Comparison of ENCODE assay signal across 1 cellular context in the genomic region with DNA sequence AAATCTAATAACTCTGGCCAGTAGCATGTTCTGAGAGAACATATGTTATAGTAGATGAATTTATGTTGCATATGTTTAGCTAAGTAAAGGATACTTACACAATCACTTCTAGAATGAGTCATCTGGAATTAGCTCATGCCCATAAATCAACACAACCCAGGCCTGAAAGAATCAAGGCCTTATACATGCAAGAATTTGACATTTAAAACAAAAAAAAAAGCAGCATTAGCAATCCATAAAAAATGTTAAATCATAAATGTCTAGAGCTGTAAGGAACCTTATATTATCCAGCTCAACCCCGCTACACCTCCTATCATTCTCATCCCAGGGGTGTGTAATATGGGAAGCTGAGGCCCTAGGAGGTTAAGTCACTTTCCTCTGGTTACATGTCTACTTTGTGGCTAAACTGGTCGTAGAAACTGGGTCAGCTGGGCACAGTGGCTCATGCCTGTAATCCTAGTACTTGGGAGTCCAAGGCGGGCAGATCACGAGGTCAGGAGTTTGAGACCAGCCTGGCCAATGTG.
A peak's percentile ranks its signal among the peaks of the same experiment; 100 is the strongest.
TF ChIP-seq lines count a peak whose summit lies in the region.

No MANE protein-coding gene starts in this region.

TF ChIP-seq in HEK293, 187 proteins besides CTCF, POLR2A, EP300 and RAD21 (continued from another document and continues in another):
- TF ChIP-seq, protein P1, sequence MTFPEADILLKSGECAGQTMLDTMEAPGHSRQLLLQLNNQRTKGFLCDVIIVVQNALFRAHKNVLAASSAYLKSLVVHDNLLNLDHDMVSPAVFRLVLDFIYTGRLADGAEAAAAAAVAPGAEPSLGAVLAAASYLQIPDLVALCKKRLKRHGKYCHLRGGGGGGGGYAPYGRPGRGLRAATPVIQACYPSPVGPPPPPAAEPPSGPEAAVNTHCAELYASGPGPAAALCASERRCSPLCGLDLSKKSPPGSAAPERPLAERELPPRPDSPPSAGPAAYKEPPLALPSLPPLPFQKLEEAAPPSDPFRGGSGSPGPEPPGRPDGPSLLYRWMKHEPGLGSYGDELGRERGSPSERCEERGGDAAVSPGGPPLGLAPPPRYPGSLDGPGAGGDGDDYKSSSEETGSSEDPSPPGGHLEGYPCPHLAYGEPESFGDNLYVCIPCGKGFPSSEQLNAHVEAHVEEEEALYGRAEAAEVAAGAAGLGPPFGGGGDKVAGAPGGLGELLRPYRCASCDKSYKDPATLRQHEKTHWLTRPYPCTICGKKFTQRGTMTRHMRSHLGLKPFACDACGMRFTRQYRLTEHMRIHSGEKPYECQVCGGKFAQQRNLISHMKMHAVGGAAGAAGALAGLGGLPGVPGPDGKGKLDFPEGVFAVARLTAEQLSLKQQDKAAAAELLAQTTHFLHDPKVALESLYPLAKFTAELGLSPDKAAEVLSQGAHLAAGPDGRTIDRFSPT (tag by site-specific recombination; IDR thresholded peaks at IDR 0.05) = peak; percentile 81
- no peak for TF ChIP-seq FEZF1 (tag by site-specific recombination; IDR thresholded peaks at IDR 0.05)
- TF ChIP-seq ZNF223 (tag by site-specific recombination; IDR thresholded peaks at IDR 0.05) = no peak
- no peak for TF ChIP-seq ZNF792 (tag by site-specific recombination; IDR thresholded peaks at IDR 0.05)
- peak; percentile 57 for TF ChIP-seq WT1 (tag by site-specific recombination; IDR thresholded peaks at IDR 0.05)
- TF ChIP-seq ZNF776 (tag by site-specific recombination; IDR thresholded peaks at IDR 0.05; ENCODE audit: borderline replicate concordance) = no peak
- TF ChIP-seq ZNF529 (tag by site-specific recombination; IDR thresholded peaks at IDR 0.05; ENCODE audit: insufficient replicate concordance) = no peak
- no peak for TF ChIP-seq ZFP3 (tag by site-specific recombination; IDR thresholded peaks at IDR 0.05; ENCODE audit: low read depth)
- no peak for TF ChIP-seq KLF16 (tag by site-specific recombination; IDR thresholded peaks at IDR 0.05)
- TF ChIP-seq ZNF2 (tag by site-specific recombination; IDR thresholded peaks at IDR 0.05) = peak; percentile 66; the same call in 1 of the 2 replicates
- no peak for TF ChIP-seq ZNF624 (tag by site-specific recombination; IDR thresholded peaks at IDR 0.05)
- no peak for TF ChIP-seq ZNF23 (tag by site-specific recombination; IDR thresholded peaks at IDR 0.05; ENCODE audit: borderline replicate concordance)
- TF ChIP-seq TRIM28 (IDR thresholded peaks at IDR 0.05; ENCODE audit: borderline replicate concordance, low read length) = no peak
- TF ChIP-seq ZFP69B (tag by site-specific recombination; IDR thresholded peaks at IDR 0.05) = peak; percentile 40; the same call in 1 of the 2 replicates
- peak; percentile 37; the same call in 1 of the 2 replicates for TF ChIP-seq ZNF394 (tag by site-specific recombination; IDR thresholded peaks at IDR 0.05; ENCODE audit: borderline replicate concordance)
- TF ChIP-seq, protein P2, sequence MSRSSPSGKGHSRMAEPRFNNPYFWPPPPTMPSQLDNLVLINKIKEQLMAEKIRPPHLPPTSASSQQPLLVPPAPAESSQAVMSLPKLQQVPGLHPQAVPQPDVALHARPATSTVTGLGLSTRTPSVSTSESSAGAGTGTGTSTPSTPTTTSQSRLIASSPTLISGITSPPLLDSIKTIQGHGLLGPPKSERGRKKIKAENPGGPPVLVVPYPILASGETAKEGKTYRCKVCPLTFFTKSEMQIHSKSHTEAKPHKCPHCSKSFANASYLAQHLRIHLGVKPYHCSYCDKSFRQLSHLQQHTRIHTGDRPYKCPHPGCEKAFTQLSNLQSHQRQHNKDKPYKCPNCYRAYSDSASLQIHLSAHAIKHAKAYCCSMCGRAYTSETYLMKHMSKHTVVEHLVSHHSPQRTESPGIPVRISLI (tag by site-specific recombination; IDR thresholded peaks at IDR 0.05) = peak; percentile 94
- no peak for TF ChIP-seq PRDM1 (tag by site-specific recombination; IDR thresholded peaks at IDR 0.05)
- TF ChIP-seq GFI1B (tag by site-specific recombination; IDR thresholded peaks at IDR 0.05) = peak; percentile 68
- TF ChIP-seq ZNF777 (tag by site-specific recombination; IDR thresholded peaks at IDR 0.05; ENCODE audit: borderline replicate concordance) = no peak
- TF ChIP-seq ZNF354C (tag by site-specific recombination; IDR thresholded peaks at IDR 0.05; ENCODE audit: borderline replicate concordance, low read depth) = no peak
- peak; percentile 87 for TF ChIP-seq ZNF558 (tag by site-specific recombination; IDR thresholded peaks at IDR 0.05)
- TF ChIP-seq ZNF274 (IDR thresholded peaks at IDR 0.05; ENCODE audit: low read length) = no peak
- no peak for TF ChIP-seq ZNF274 (tag by site-specific recombination; IDR thresholded peaks at IDR 0.05; ENCODE audit: borderline replicate concordance)
- TF ChIP-seq ZNF510 (tag by site-specific recombination; IDR thresholded peaks at IDR 0.05; ENCODE audit: insufficient replicate concordance) = no peak
- TF ChIP-seq, protein P3, sequence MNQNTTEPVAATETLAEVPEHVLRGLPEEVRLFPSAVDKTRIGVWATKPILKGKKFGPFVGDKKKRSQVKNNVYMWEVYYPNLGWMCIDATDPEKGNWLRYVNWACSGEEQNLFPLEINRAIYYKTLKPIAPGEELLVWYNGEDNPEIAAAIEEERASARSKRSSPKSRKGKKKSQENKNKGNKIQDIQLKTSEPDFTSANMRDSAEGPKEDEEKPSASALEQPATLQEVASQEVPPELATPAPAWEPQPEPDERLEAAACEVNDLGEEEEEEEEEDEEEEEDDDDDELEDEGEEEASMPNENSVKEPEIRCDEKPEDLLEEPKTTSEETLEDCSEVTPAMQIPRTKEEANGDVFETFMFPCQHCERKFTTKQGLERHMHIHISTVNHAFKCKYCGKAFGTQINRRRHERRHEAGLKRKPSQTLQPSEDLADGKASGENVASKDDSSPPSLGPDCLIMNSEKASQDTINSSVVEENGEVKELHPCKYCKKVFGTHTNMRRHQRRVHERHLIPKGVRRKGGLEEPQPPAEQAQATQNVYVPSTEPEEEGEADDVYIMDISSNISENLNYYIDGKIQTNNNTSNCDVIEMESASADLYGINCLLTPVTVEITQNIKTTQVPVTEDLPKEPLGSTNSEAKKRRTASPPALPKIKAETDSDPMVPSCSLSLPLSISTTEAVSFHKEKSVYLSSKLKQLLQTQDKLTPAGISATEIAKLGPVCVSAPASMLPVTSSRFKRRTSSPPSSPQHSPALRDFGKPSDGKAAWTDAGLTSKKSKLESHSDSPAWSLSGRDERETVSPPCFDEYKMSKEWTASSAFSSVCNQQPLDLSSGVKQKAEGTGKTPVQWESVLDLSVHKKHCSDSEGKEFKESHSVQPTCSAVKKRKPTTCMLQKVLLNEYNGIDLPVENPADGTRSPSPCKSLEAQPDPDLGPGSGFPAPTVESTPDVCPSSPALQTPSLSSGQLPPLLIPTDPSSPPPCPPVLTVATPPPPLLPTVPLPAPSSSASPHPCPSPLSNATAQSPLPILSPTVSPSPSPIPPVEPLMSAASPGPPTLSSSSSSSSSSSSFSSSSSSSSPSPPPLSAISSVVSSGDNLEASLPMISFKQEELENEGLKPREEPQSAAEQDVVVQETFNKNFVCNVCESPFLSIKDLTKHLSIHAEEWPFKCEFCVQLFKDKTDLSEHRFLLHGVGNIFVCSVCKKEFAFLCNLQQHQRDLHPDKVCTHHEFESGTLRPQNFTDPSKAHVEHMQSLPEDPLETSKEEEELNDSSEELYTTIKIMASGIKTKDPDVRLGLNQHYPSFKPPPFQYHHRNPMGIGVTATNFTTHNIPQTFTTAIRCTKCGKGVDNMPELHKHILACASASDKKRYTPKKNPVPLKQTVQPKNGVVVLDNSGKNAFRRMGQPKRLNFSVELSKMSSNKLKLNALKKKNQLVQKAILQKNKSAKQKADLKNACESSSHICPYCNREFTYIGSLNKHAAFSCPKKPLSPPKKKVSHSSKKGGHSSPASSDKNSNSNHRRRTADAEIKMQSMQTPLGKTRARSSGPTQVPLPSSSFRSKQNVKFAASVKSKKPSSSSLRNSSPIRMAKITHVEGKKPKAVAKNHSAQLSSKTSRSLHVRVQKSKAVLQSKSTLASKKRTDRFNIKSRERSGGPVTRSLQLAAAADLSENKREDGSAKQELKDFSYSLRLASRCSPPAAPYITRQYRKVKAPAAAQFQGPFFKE (tag by site-specific recombination; IDR thresholded peaks at IDR 0.05; ENCODE audit: borderline replicate concordance) = no peak
- no peak for TF ChIP-seq ZNF560 (tag by site-specific recombination; IDR thresholded peaks at IDR 0.05; ENCODE audit: borderline replicate concordance)
- no peak for TF ChIP-seq ZBTB20 (tag by site-specific recombination; IDR thresholded peaks at IDR 0.05)
- TF ChIP-seq, protein P4, sequence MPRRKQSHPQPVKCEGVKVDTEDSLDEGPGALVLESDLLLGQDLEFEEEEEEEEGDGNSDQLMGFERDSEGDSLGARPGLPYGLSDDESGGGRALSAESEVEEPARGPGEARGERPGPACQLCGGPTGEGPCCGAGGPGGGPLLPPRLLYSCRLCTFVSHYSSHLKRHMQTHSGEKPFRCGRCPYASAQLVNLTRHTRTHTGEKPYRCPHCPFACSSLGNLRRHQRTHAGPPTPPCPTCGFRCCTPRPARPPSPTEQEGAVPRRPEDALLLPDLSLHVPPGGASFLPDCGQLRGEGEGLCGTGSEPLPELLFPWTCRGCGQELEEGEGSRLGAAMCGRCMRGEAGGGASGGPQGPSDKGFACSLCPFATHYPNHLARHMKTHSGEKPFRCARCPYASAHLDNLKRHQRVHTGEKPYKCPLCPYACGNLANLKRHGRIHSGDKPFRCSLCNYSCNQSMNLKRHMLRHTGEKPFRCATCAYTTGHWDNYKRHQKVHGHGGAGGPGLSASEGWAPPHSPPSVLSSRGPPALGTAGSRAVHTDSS (tag by site-specific recombination; IDR thresholded peaks at IDR 0.05) = no peak
- TF ChIP-seq ZNF843 (tag by site-specific recombination; IDR thresholded peaks at IDR 0.05) = peak; percentile 67
- peak; percentile 93 for TF ChIP-seq ZNF184 (tag by site-specific recombination; IDR thresholded peaks at IDR 0.05)
- peak; percentile 47; the same call in 1 of the 2 replicates for TF ChIP-seq KLF8 (tag by site-specific recombination; IDR thresholded peaks at IDR 0.05)
- TF ChIP-seq ZNF202 (tag by site-specific recombination; IDR thresholded peaks at IDR 0.05; ENCODE audit: borderline replicate concordance) = no peak
- TF ChIP-seq ZSCAN30 (tag by site-specific recombination; IDR thresholded peaks at IDR 0.05) = peak; percentile 27; the same call in 1 of the 2 replicates
- no peak for TF ChIP-seq MYNN (tag by site-specific recombination; IDR thresholded peaks at IDR 0.05; ENCODE audit: borderline replicate concordance)
- peak; percentile 85 for TF ChIP-seq MEIS1 (CRISPR knock-in tag; IDR thresholded peaks at IDR 0.05; ENCODE audit: borderline replicate concordance)
- no peak for TF ChIP-seq ZNF555 (tag by site-specific recombination; conservative IDR thresholded peaks at IDR 0.05)
- peak; percentile 67; the same call in 1 of the 2 replicates for TF ChIP-seq KLF10 (tag by site-specific recombination; IDR thresholded peaks at IDR 0.05)
- TF ChIP-seq GLI2 (tag by site-specific recombination; IDR thresholded peaks at IDR 0.05; ENCODE audit: borderline replicate concordance, low read depth) = peak; percentile 52; the same call in 1 of the 2 replicates
- TF ChIP-seq, protein P5, sequence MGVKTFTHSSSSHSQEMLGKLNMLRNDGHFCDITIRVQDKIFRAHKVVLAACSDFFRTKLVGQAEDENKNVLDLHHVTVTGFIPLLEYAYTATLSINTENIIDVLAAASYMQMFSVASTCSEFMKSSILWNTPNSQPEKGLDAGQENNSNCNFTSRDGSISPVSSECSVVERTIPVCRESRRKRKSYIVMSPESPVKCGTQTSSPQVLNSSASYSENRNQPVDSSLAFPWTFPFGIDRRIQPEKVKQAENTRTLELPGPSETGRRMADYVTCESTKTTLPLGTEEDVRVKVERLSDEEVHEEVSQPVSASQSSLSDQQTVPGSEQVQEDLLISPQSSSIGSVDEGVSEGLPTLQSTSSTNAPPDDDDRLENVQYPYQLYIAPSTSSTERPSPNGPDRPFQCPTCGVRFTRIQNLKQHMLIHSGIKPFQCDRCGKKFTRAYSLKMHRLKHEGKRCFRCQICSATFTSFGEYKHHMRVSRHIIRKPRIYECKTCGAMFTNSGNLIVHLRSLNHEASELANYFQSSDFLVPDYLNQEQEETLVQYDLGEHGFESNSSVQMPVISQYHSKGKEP (tag by site-specific recombination; IDR thresholded peaks at IDR 0.05) = peak; percentile 71
- TF ChIP-seq ZBTB48 (tag by site-specific recombination; IDR thresholded peaks at IDR 0.05) = no peak
- no peak for TF ChIP-seq ZNF571 (tag by site-specific recombination; IDR thresholded peaks at IDR 0.05)
- peak; percentile 84 for TF ChIP-seq ZNF324 (tag by site-specific recombination; IDR thresholded peaks at IDR 0.05)
- TF ChIP-seq, protein P6, sequence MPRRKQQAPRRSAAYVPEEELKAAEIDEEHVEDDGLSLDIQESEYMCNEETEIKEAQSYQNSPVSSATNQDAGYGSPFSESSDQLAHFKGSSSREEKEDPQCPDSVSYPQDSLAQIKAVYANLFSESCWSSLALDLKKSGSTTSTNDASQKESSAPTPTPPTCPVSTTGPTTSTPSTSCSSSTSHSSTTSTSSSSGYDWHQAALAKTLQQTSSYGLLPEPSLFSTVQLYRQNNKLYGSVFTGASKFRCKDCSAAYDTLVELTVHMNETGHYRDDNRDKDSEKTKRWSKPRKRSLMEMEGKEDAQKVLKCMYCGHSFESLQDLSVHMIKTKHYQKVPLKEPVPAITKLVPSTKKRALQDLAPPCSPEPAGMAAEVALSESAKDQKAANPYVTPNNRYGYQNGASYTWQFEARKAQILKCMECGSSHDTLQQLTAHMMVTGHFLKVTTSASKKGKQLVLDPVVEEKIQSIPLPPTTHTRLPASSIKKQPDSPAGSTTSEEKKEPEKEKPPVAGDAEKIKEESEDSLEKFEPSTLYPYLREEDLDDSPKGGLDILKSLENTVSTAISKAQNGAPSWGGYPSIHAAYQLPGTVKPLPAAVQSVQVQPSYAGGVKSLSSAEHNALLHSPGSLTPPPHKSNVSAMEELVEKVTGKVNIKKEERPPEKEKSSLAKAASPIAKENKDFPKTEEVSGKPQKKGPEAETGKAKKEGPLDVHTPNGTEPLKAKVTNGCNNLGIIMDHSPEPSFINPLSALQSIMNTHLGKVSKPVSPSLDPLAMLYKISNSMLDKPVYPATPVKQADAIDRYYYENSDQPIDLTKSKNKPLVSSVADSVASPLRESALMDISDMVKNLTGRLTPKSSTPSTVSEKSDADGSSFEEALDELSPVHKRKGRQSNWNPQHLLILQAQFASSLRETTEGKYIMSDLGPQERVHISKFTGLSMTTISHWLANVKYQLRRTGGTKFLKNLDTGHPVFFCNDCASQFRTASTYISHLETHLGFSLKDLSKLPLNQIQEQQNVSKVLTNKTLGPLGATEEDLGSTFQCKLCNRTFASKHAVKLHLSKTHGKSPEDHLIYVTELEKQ (tag by site-specific recombination; IDR thresholded peaks at IDR 0.05; ENCODE audit: borderline replicate concordance) = peak; percentile 96
- peak; percentile 91 for TF ChIP-seq ZNF664 (tag by site-specific recombination; IDR thresholded peaks at IDR 0.05)
